Comparison of ENCODE assay signal across 1 cellular context in genomic region chr1:24642481-24643361, GRCh38.
TF ChIP-seq lines count a peak whose summit lies in the region.

A gene with protein sequence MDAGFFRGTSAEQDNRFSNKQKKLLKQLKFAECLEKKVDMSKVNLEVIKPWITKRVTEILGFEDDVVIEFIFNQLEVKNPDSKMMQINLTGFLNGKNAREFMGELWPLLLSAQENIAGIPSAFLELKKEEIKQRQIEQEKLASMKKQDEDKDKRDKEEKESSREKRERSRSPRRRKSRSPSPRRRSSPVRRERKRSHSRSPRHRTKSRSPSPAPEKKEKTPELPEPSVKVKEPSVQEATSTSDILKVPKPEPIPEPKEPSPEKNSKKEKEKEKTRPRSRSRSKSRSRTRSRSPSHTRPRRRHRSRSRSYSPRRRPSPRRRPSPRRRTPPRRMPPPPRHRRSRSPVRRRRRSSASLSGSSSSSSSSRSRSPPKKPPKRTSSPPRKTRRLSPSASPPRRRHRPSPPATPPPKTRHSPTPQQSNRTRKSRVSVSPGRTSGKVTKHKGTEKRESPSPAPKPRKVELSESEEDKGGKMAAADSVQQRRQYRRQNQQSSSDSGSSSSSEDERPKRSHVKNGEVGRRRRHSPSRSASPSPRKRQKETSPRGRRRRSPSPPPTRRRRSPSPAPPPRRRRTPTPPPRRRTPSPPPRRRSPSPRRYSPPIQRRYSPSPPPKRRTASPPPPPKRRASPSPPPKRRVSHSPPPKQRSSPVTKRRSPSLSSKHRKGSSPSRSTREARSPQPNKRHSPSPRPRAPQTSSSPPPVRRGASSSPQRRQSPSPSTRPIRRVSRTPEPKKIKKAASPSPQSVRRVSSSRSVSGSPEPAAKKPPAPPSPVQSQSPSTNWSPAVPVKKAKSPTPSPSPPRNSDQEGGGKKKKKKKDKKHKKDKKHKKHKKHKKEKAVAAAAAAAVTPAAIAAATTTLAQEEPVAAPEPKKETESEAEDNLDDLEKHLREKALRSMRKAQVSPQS (plus strand): TSS chr1:24643302. CDS start chr1:24643327, 25 bp downstream.

TF ChIP-seq in HepG2, 621 proteins besides CTCF, POLR2A, EP300 and RAD21 (continued from another document and continues in another):
- TF ChIP-seq RORA (CRISPR knock-in tag; IDR thresholded peaks at IDR 0.05) (no peak), SYNCRIP (IDR thresholded peaks at IDR 0.05; ENCODE audit: insufficient read depth, low read depth, low read length) (no peak), ZNF253 (CRISPR knock-in tag; IDR thresholded peaks at IDR 0.05; ENCODE audit: borderline replicate concordance) (no peak), ZSCAN12 (CRISPR knock-in tag; IDR thresholded peaks at IDR 0.05) (no peak), ZNF232 (CRISPR knock-in tag; IDR thresholded peaks at IDR 0.05; ENCODE audit: borderline replicate concordance) (peak; percentile 80; the same call in 1 of the 2 replicates), ZNF687 (CRISPR knock-in tag; IDR thresholded peaks at IDR 0.05) (peak; percentile 87), DMAP1 (CRISPR knock-in tag; IDR thresholded peaks at IDR 0.05) (peak; percentile 74), RXRB (CRISPR knock-in tag; IDR thresholded peaks at IDR 0.05; ENCODE audit: borderline replicate concordance) (peak; percentile 49; the same call in 1 of the 2 replicates), SNAPC2 (CRISPR knock-in tag; IDR thresholded peaks at IDR 0.05) (peak; percentile 85; the same call in 1 of the 2 replicates), FOXA3 (CRISPR knock-in tag; IDR thresholded peaks at IDR 0.05) (peak; percentile 61), TP53 (CRISPR knock-in tag; conservative IDR thresholded peaks at IDR 0.05) (peak; percentile 70; the same call in 1 of the 2 replicates), BRD4 (CRISPR knock-in tag; IDR thresholded peaks at IDR 0.05) (peak; percentile 91), KAT8 (CRISPR knock-in tag; IDR thresholded peaks at IDR 0.05) (peak; percentile 92), ZNF773 (CRISPR knock-in tag; IDR thresholded peaks at IDR 0.05; ENCODE audit: borderline replicate concordance) (0 out of 2 replicates have a peak, but pooled peaks have one; percentile 72), ZNF816 (CRISPR knock-in tag; IDR thresholded peaks at IDR 0.05; ENCODE audit: borderline replicate concordance) (no peak; the same call in 1 of the 2 replicates), HIVEP1 (CRISPR knock-in tag; IDR thresholded peaks at IDR 0.05) (peak; percentile 90), ZNF224 (CRISPR knock-in tag; IDR thresholded peaks at IDR 0.05) (peak; percentile 70; the same call in 1 of the 2 replicates), MTF2 (CRISPR knock-in tag; IDR thresholded peaks at IDR 0.05; ENCODE audit: borderline replicate concordance) (no peak)
- TF ChIP-seq, protein P1, sequence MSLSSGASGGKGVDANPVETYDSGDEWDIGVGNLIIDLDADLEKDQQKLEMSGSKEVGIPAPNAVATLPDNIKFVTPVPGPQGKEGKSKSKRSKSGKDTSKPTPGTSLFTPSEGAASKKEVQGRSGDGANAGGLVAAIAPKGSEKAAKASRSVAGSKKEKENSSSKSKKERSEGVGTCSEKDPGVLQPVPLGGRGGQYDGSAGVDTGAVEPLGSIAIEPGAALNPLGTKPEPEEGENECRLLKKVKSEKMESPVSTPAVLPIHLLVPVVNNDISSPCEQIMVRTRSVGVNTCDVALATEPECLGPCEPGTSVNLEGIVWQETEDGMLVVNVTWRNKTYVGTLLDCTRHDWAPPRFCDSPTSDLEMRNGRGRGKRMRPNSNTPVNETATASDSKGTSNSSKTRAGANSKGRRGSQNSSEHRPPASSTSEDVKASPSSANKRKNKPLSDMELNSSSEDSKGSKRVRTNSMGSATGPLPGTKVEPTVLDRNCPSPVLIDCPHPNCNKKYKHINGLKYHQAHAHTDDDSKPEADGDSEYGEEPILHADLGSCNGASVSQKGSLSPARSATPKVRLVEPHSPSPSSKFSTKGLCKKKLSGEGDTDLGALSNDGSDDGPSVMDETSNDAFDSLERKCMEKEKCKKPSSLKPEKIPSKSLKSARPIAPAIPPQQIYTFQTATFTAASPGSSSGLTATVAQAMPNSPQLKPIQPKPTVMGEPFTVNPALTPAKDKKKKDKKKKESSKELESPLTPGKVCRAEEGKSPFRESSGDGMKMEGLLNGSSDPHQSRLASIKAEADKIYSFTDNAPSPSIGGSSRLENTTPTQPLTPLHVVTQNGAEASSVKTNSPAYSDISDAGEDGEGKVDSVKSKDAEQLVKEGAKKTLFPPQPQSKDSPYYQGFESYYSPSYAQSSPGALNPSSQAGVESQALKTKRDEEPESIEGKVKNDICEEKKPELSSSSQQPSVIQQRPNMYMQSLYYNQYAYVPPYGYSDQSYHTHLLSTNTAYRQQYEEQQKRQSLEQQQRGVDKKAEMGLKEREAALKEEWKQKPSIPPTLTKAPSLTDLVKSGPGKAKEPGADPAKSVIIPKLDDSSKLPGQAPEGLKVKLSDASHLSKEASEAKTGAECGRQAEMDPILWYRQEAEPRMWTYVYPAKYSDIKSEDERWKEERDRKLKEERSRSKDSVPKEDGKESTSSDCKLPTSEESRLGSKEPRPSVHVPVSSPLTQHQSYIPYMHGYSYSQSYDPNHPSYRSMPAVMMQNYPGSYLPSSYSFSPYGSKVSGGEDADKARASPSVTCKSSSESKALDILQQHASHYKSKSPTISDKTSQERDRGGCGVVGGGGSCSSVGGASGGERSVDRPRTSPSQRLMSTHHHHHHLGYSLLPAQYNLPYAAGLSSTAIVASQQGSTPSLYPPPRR (CRISPR knock-in tag; IDR thresholded peaks at IDR 0.05; ENCODE audit: borderline replicate concordance), result peak; percentile 45; the same call in 1 of the 2 replicates
- TF ChIP-seq, protein P2, sequence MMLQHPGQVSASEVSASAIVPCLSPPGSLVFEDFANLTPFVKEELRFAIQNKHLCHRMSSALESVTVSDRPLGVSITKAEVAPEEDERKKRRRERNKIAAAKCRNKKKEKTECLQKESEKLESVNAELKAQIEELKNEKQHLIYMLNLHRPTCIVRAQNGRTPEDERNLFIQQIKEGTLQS (CRISPR knock-in tag; IDR thresholded peaks at IDR 0.05), result 0 out of 2 replicates have a peak, but pooled peaks have one; percentile 29
- TF ChIP-seq, protein P3, sequence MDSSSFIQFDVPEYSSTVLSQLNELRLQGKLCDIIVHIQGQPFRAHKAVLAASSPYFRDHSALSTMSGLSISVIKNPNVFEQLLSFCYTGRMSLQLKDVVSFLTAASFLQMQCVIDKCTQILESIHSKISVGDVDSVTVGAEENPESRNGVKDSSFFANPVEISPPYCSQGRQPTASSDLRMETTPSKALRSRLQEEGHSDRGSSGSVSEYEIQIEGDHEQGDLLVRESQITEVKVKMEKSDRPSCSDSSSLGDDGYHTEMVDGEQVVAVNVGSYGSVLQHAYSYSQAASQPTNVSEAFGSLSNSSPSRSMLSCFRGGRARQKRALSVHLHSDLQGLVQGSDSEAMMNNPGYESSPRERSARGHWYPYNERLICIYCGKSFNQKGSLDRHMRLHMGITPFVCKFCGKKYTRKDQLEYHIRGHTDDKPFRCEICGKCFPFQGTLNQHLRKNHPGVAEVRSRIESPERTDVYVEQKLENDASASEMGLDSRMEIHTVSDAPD (CRISPR knock-in tag; IDR thresholded peaks at IDR 0.05), result 0 out of 2 replicates have a peak, but pooled peaks have one; percentile 66
- TF ChIP-seq, protein P4, sequence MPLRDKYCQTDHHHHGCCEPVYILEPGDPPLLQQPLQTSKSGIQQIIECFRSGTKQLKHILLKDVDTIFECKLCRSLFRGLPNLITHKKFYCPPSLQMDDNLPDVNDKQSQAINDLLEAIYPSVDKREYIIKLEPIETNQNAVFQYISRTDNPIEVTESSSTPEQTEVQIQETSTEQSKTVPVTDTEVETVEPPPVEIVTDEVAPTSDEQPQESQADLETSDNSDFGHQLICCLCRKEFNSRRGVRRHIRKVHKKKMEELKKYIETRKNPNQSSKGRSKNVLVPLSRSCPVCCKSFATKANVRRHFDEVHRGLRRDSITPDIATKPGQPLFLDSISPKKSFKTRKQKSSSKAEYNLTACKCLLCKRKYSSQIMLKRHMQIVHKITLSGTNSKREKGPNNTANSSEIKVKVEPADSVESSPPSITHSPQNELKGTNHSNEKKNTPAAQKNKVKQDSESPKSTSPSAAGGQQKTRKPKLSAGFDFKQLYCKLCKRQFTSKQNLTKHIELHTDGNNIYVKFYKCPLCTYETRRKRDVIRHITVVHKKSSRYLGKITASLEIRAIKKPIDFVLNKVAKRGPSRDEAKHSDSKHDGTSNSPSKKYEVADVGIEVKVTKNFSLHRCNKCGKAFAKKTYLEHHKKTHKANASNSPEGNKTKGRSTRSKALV (CRISPR knock-in tag; IDR thresholded peaks at IDR 0.05), result peak; percentile 45; the same call in 1 of the 2 replicates
- TF ChIP-seq, protein P5, sequence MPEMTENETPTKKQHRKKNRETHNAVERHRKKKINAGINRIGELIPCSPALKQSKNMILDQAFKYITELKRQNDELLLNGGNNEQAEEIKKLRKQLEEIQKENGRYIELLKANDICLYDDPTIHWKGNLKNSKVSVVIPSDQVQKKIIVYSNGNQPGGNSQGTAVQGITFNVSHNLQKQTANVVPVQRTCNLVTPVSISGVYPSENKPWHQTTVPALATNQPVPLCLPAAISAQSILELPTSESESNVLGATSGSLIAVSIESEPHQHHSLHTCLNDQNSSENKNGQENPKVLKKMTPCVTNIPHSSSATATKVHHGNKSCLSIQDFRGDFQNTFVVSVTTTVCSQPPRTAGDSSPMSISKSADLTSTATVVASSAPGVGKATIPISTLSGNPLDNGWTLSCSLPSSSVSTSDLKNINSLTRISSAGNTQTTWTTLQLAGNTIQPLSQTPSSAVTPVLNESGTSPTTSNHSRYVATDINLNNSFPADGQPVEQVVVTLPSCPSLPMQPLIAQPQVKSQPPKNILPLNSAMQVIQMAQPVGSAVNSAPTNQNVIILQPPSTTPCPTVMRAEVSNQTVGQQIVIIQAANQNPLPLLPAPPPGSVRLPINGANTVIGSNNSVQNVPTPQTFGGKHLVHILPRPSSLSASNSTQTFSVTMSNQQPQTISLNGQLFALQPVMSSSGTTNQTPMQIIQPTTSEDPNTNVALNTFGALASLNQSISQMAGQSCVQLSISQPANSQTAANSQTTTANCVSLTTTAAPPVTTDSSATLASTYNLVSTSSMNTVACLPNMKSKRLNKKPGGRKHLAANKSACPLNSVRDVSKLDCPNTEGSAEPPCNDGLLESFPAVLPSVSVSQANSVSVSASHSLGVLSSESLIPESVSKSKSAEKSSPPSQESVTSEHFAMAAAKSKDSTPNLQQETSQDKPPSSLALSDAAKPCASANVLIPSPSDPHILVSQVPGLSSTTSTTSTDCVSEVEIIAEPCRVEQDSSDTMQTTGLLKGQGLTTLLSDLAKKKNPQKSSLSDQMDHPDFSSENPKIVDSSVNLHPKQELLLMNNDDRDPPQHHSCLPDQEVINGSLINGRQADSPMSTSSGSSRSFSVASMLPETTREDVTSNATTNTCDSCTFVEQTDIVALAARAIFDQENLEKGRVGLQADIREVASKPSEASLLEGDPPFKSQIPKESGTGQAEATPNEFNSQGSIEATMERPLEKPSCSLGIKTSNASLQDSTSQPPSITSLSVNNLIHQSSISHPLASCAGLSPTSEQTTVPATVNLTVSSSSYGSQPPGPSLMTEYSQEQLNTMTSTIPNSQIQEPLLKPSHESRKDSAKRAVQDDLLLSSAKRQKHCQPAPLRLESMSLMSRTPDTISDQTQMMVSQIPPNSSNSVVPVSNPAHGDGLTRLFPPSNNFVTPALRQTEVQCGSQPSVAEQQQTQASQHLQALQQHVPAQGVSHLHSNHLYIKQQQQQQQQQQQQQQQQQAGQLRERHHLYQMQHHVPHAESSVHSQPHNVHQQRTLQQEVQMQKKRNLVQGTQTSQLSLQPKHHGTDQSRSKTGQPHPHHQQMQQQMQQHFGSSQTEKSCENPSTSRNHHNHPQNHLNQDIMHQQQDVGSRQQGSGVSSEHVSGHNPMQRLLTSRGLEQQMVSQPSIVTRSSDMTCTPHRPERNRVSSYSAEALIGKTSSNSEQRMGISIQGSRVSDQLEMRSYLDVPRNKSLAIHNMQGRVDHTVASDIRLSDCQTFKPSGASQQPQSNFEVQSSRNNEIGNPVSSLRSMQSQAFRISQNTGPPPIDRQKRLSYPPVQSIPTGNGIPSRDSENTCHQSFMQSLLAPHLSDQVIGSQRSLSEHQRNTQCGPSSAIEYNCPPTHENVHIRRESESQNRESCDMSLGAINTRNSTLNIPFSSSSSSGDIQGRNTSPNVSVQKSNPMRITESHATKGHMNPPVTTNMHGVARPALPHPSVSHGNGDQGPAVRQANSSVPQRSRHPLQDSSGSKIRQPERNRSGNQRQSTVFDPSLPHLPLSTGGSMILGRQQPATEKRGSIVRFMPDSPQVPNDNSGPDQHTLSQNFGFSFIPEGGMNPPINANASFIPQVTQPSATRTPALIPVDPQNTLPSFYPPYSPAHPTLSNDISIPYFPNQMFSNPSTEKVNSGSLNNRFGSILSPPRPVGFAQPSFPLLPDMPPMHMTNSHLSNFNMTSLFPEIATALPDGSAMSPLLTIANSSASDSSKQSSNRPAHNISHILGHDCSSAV (CRISPR knock-in tag; IDR thresholded peaks at IDR 0.05; ENCODE audit: borderline replicate concordance), result no peak
- TF ChIP-seq, protein P6, sequence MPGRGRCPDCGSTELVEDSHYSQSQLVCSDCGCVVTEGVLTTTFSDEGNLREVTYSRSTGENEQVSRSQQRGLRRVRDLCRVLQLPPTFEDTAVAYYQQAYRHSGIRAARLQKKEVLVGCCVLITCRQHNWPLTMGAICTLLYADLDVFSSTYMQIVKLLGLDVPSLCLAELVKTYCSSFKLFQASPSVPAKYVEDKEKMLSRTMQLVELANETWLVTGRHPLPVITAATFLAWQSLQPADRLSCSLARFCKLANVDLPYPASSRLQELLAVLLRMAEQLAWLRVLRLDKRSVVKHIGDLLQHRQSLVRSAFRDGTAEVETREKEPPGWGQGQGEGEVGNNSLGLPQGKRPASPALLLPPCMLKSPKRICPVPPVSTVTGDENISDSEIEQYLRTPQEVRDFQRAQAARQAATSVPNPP (CRISPR knock-in tag; IDR thresholded peaks at IDR 0.05), result no peak
